ENCODE assay signal across 20 cellular contexts in genomic region chr17:7471729-7472128, GRCh38. TPM values are rescaled to one million over a fixed set of nuclear protein-coding genes. Genes with fewer than 3 reads are reported as not detected.
DNase-seq lines count a peak whose midpoint lies in the region; ATAC-seq, FAIRE-seq and TF ChIP-seq lines count a peak whose summit lies in the region.
"Had no signal": no experiment of that assay in that cellular context is flagged by ENCODE, and none has a peak within 500 bp of the region (broad histone marks: within the 10 kb centered on the region; RNA-seq: fewer than 3 reads in every experiment).

No MANE protein-coding gene starts in this region.

- H2AFZ ChIP-seq in HepG2 (ENCODE audit: low read length) (no peak overlapping the region), mesenchymal stem cell (ENCODE audit: low read depth, low read length) (no peak overlapping the region)

- H3K9me3 Mint-ChIP-seq in activated T-helper 17 cell treated with anti-CD3 and anti-CD28 coated beads, Interleukin-2, amount 50 U/mL, for 72 hours: no peaks in the 10 kb centered on the region
- no peaks in the 10 kb centered on the region for H3K9me3 Mint-ChIP-seq in WTC11

- H2BK120ac ChIP-seq in mesenchymal stem cell (ENCODE audit: low read depth, low read length): no peak overlapping the region

- H3K79me1 ChIP-seq in mesenchymal stem cell (replicated peaks; ENCODE audit: low read length, poor library complexity, severe bottlenecking): peaks cover 22% of the 10 kb centered on the region

- H3K23ac ChIP-seq in mesenchymal stem cell (ENCODE audit: low read length in 2 of 2): no peak overlapping the region

- no peak overlapping the region for H3K14ac ChIP-seq in mesenchymal stem cell (ENCODE audit: low read length in 2 of 2)

- H3K27me3 ChIP-seq in HepG2 (ENCODE audit: control insufficient read depth in 1 of 2, insufficient read depth in 2 of 2, low read length in 2 of 2): no peaks in the 10 kb centered on the region
- H3K27me3 ChIP-seq in right lobe of liver: no peaks in the 10 kb centered on the region
- H3K27me3 ChIP-seq in mesenchymal stem cell (ENCODE audit: control insufficient read depth in 1 of 2, insufficient read depth in 1 of 2, low read length in 2 of 2): no peaks in the 10 kb centered on the region
- no peaks in the 10 kb centered on the region for H3K27me3 ChIP-seq in upper lobe of right lung

- TF ChIP-seq POLR2A in HepG2 (IDR thresholded peaks at IDR 0.05; ENCODE audit: insufficient read depth in 1 of 2, low read depth in 2 of 2, low read length in 2 of 2) (no peak), right lobe of liver (IDR thresholded peaks at IDR 0.05) (no peak)

- H3K18ac ChIP-seq in mesenchymal stem cell (ENCODE audit: low read depth in 1 of 2, low read length in 2 of 2): no peak overlapping the region

- peaks cover 24% of the 10 kb centered on the region for H4K20me1 ChIP-seq in HepG2 (ENCODE audit: insufficient read depth, low read length)

- H3K27ac ChIP-seq in HepG2 (ENCODE audit: extremely low read length, insufficient read depth, low read length) (no peak overlapping the region), right lobe of liver (no peak overlapping the region), mesenchymal stem cell (ENCODE audit: low read length, poor library complexity, severe bottlenecking) (no peak overlapping the region), upper lobe of right lung (peak overlapping the region; percentile 12)

- FAIRE-seq in HepG2 (lab: Jason Lieb, UNC): no peak
- FAIRE-seq: frontal cortex, H1 had no signal

- H3K9me3 ChIP-seq in HepG2 (ENCODE audit: low read length) (no peaks in the 10 kb centered on the region), right lobe of liver (no peaks in the 10 kb centered on the region), mesenchymal stem cell (ENCODE audit: control insufficient read depth, low read length) (no peaks in the 10 kb centered on the region), upper lobe of right lung (no peaks in the 10 kb centered on the region)

- no peak overlapping the region for H2BK12ac ChIP-seq in mesenchymal stem cell (ENCODE audit: low read length in 2 of 2)

- TF ChIP-seq CTCF in HepG2 (CRISPR knock-in tag; IDR thresholded peaks at IDR 0.05): no peak
- no peak for TF ChIP-seq CTCF in right lobe of liver (IDR thresholded peaks at IDR 0.05)
- TF ChIP-seq CTCF in upper lobe of right lung (IDR thresholded peaks at IDR 0.05): no peak
- TF ChIP-seq CTCF in WTC11 (IDR thresholded peaks at IDR 0.05): no peak

- H3K27me3 Mint-ChIP-seq in activated T-helper 17 cell treated with anti-CD3 and anti-CD28 coated beads, Interleukin-2, amount 50 U/mL, for 72 hours: no peaks in the 10 kb centered on the region
- no peaks in the 10 kb centered on the region for H3K27me3 Mint-ChIP-seq in WTC11 (ENCODE audit: low read depth)

- ATAC-seq in HepG2 (no peak), right lobe of liver (no peak), upper lobe of right lung (no peak), GM21447 (IDR thresholded peaks at IDR 0.05; ENCODE audit: unreplicated experiment) (no peak), WTC11 (no peak), HG03469 (IDR thresholded peaks at IDR 0.05; ENCODE audit: unreplicated experiment) (no peak)
- ATAC-seq in activated T-helper 17 cell treated with anti-CD3 and anti-CD28 coated beads, Interleukin-2, amount 50 U/mL, for 72 hours (replicated peaks): no peak
- ATAC-seq: sciatic nerve had no signal

- DNase-seq in HepG2 (ENCODE audit: low spot score) (no peak), right lobe of liver (no peak), mesenchymal stem cell (no peak), upper lobe of right lung (no peak), WTC11 (ENCODE audit: low spot score) (no peak)
- DNase-seq: amygdala; GF-D8; NCI-H1436 treated with DMSO at 0.1 percent for 48 hours; SIG-M5; stimulated activated CD4-positive, alpha-beta T cell treated with anti-CD3 and anti-CD28 coated beads, Interleukin-2, amount 100 ng/mL, for 24 hours had no signal

- H3K9ac ChIP-seq in HepG2 (ENCODE audit: insufficient read depth, low read depth, low read length): no peak overlapping the region
- H3K9ac ChIP-seq in mesenchymal stem cell (ENCODE audit: low read length): no peak overlapping the region

- H3K36me3 Mint-ChIP-seq in activated T-helper 17 cell treated with anti-CD3 and anti-CD28 coated beads, Interleukin-2, amount 50 U/mL, for 72 hours (ENCODE audit: low read depth): peaks cover 4% of the 10 kb centered on the region
- H3K36me3 Mint-ChIP-seq in WTC11: no peaks in the 10 kb centered on the region

- H3K4me1 ChIP-seq in HepG2 (ENCODE audit: insufficient read depth, low read length) (peaks cover 59% of the 10 kb centered on the region), right lobe of liver (peaks cover 0 to 44% (median 12%) of the 10 kb centered on the region in 4 donors), mesenchymal stem cell (ENCODE audit: control insufficient read depth, insufficient read depth, low read depth, low read length) (peaks cover 18% of the 10 kb centered on the region), upper lobe of right lung (peaks cover 40% of the 10 kb centered on the region)

- H2AK5ac ChIP-seq in mesenchymal stem cell (ENCODE audit: low read length, severe bottlenecking): no peak overlapping the region

- H3K4me3 Mint-ChIP-seq in activated T-helper 17 cell treated with anti-CD3 and anti-CD28 coated beads, Interleukin-2, amount 50 U/mL, for 72 hours: no peak overlapping the region
- no peak overlapping the region for H3K4me3 Mint-ChIP-seq in WTC11

- H2BK5ac ChIP-seq in mesenchymal stem cell (ENCODE audit: low read depth, low read length, poor library complexity, severe bottlenecking): no peak overlapping the region

- H4K91ac ChIP-seq in mesenchymal stem cell (ENCODE audit: low read length): no peak overlapping the region

- TF ChIP-seq RAD21 in HepG2 (CRISPR knock-in tag; IDR thresholded peaks at IDR 0.05): no peak

- CTCF ChIA-PET in HepG2 (lab: Yijun Ruan, JAX; ENCODE audit: low intra/inter-chr PET ratio, low total read pairs) (no interaction called here), WTC11 (lab: Charles Lee) (interaction anchor here (1.4 kb wide), 1 partner anchor 30 kb away, joined by 3 read pairs; no protein-coding TSS in a partner anchor)

- no peak overlapping the region for H3K4me2 ChIP-seq in HepG2 (ENCODE audit: low read depth, low read length)
- no peak overlapping the region for H3K4me2 ChIP-seq in mesenchymal stem cell (ENCODE audit: low read length, poor library complexity, severe bottlenecking)

- H3K36me3 ChIP-seq in HepG2 (replicated peaks in 1 of 2; ENCODE audit: control insufficient read depth in 1 of 2, insufficient read depth in 2 of 2, low read length in 2 of 2) (no peaks in the 10 kb centered on the region; a peak in 1 of 5 replicates), right lobe of liver (no peaks in the 10 kb centered on the region), mesenchymal stem cell (ENCODE audit: control insufficient read depth in 1 of 2, insufficient read depth in 2 of 2, low read depth in 1 of 2, low read length in 2 of 2) (peaks cover 17 to 20% of the 10 kb centered on the region in 2 experiments), upper lobe of right lung (no peaks in the 10 kb centered on the region)

- peaks cover 15% of the 10 kb centered on the region for H3K4me1 Mint-ChIP-seq in activated T-helper 17 cell treated with anti-CD3 and anti-CD28 coated beads, Interleukin-2, amount 50 U/mL, for 72 hours
- H3K4me1 Mint-ChIP-seq in WTC11: peaks cover 10% of the 10 kb centered on the region

- H4K8ac ChIP-seq in mesenchymal stem cell (ENCODE audit: low read length): peak overlapping the region; percentile 38

- in situ Hi-C loops in HepG2 (cut with HindIII; ENCODE audit: extremely low pct_ligation_motif_present, low pct_unique_long_range_greater_than_20kb): no loop called here

- peaks cover 34% of the 10 kb centered on the region for H3K79me2 ChIP-seq in HepG2 (ENCODE audit: insufficient read depth, low read length)

- 100% methylated on average over 2 of the region's 2 CpGs for WGBS in HepG2 (ENCODE audit: low lambda C conversion rate)
- WGBS in right lobe of liver (ENCODE audit: insufficient coverage, low coverage, low lambda C conversion rate, missing lambda C conversion rate): 69% methylated on average over 2 of the region's 2 CpGs
- 97% methylated on average over 2 of the region's 2 CpGs for WGBS in mesenchymal stem cell

- TSS peak; percentile 22 for BruUV-seq in HepG2 (replicated peaks; lab: Mats Ljungman, UMichigan)

- intact Hi-C loops in HepG2 (cut with micrococcal nuclease; ENCODE audit: unreplicated experiment): no loop called here
- intact Hi-C loops in right lobe of liver (cut with DNase I): no loop called here
- intact Hi-C loops in upper lobe of right lung (cut with DNase I): no loop called here

- H3K27ac Mint-ChIP-seq in activated T-helper 17 cell treated with anti-CD3 and anti-CD28 coated beads, Interleukin-2, amount 50 U/mL, for 72 hours: peak overlapping the region; percentile 41
- H3K27ac Mint-ChIP-seq in WTC11: no peak overlapping the region

- H2BK15ac ChIP-seq in mesenchymal stem cell (ENCODE audit: low read depth, poor library complexity, severe bottlenecking): no peak overlapping the region

- H3K4me3 ChIP-seq in HepG2 (replicated peaks in 1 of 3; ENCODE audit: insufficient read depth in 1 of 3, low read depth in 2 of 3, low read length in 3 of 3): no peak overlapping the region
- H3K4me3 ChIP-seq in right lobe of liver: no peak overlapping the region
- H3K4me3 ChIP-seq in mesenchymal stem cell (ENCODE audit: insufficient read depth in 1 of 2, low read depth in 1 of 2, low read length in 2 of 2): no peak overlapping the region
- H3K4me3 ChIP-seq in upper lobe of right lung: no peak overlapping the region
- H3K4me3 ChIP-seq: lung had no signal

- no peak for TF ChIP-seq EP300 in HepG2 (IDR thresholded peaks at IDR 0.05; ENCODE audit: low read depth in 2 of 2, low read length in 2 of 2)
- TF ChIP-seq EP300 in HepG2 (CRISPR knock-in tag; IDR thresholded peaks at IDR 0.05; ENCODE audit: borderline replicate concordance): no peak

- POLR2A ChIA-PET in HepG2 (lab: Yijun Ruan, JAX): interaction anchor here (0.7 kb wide), 2 partner anchors 26 to 414 kb away, joined by 3 read pairs; no protein-coding TSS in a partner anchor
- POLR2A ChIA-PET in WTC11 (lab: Charles Lee): no interaction called here

- no peak overlapping the region for H3K4ac ChIP-seq in mesenchymal stem cell (ENCODE audit: low read depth in 1 of 2, low read length in 2 of 2)

RNA-seq across cellular contexts. Expression of gene ZBTB4, which starts 7.7 kb away (rescaled TPM):
- total RNA-seq in HepG2 (2016; rRNA removed; fragmentation: Illumina TruSeq; extraction: Trizol) (3.3 and 4.3 TPM in 2 replicates), right lobe of liver (10 to 100 TPM in 1 of 6 experiments, 1 to 10 TPM in 5; 5.7 to 10.5 (median 7.9) TPM), upper lobe of right lung (84.7 TPM), WTC11 (2021) (14.6 to 17.0 TPM (median 16.2 TPM) in 3 replicates)
- total RNA-seq in HepG2 (2016; cell fraction: cytosol; rRNA removed; fragmentation: Illumina TruSeq; extraction: Trizol; ENCODE audit: low read depth): 0.40 and 0.53 TPM in 2 replicates
- total RNA-seq in HepG2 (2016; cell fraction: insoluble cytoplasmic fraction; rRNA removed; fragmentation: Illumina TruSeq; extraction: Trizol): 3.5 and 4.2 TPM in 2 replicates
- total RNA-seq in HepG2 (2016; cell fraction: membrane; rRNA removed; fragmentation: Illumina TruSeq; extraction: Trizol): 2.0 and 2.1 TPM in 2 replicates
- total RNA-seq in HepG2 (2016; cell fraction: nucleus; rRNA removed; fragmentation: Illumina TruSeq; extraction: Trizol): 4.9 and 5.7 TPM in 2 replicates
- 7.4 and 7.9 TPM in 2 replicates for polyA plus RNA-seq in HepG2 (2011; rRNA removed)
- polyA plus RNA-seq in HepG2 (2011; cell fraction: cytosol; rRNA removed): 5.5 and 5.7 TPM in 2 replicates
- polyA plus RNA-seq in HepG2 (2011; cell fraction: nucleus; rRNA removed): 16.5 and 17.2 TPM in 2 replicates
- polyA plus RNA-seq in HepG2 (2012): 7.9 and 9.5 TPM in 2 replicates
- polyA plus RNA-seq in HepG2 (2016; cell fraction: cytosol; fragmentation: Illumina TruSeq; extraction: Trizol; ENCODE audit: low read depth): 0.25 and 0.36 TPM in 2 replicates
- 4.0 and 4.5 TPM in 2 replicates for polyA plus RNA-seq in HepG2 (2016; cell fraction: insoluble cytoplasmic fraction; fragmentation: Illumina TruSeq; extraction: Trizol; ENCODE audit: low read depth)
- 1.1 and 1.4 TPM in 2 replicates for polyA plus RNA-seq in HepG2 (2016; cell fraction: membrane; fragmentation: Illumina TruSeq; extraction: Trizol; ENCODE audit: low read depth)
- 10.4 and 11.2 TPM in 2 replicates for polyA plus RNA-seq in HepG2 (2016; cell fraction: nucleus; fragmentation: Illumina TruSeq; extraction: Trizol; ENCODE audit: insufficient read depth, low read depth)
- polyA minus RNA-seq in HepG2 (2011; rRNA and poly(A)+ RNA removed; ENCODE audit: low replicate concordance): 19.5 and 24.6 TPM in 2 replicates
- 6.2 and 7.2 TPM in 2 replicates for polyA minus RNA-seq in HepG2 (2011; cell fraction: cytosol; rRNA and poly(A)+ RNA removed)
- 12.5 and 14.9 TPM in 2 replicates for polyA minus RNA-seq in HepG2 (2011; cell fraction: nucleus; rRNA and poly(A)+ RNA removed)
- total RNA-seq in activated T-helper 17 cell treated with anti-CD3 and anti-CD28 coated beads, Interleukin-2, amount 50 U/mL, for 72 hours: 10 to 100 TPM; 18.9 to 27.5 TPM
- 38.6 TPM for polyA plus RNA-seq in mesenchymal stem cell (2013, experiment 1 of 2)
- polyA plus RNA-seq in mesenchymal stem cell (2013, experiment 2 of 2): 37.3 TPM

RNA-seq across cellular contexts. Expression of gene SLC35G6, which starts 9.5 kb away (rescaled TPM):
- 0.07 TPM in 1 of 2 replicates, not detected in the other for total RNA-seq in HepG2 (2016; rRNA removed; fragmentation: Illumina TruSeq; extraction: Trizol)
- not detected in 2 replicates for total RNA-seq in HepG2 (2016; cell fraction: cytosol; rRNA removed; fragmentation: Illumina TruSeq; extraction: Trizol; ENCODE audit: low read depth)
- not detected in 2 replicates for total RNA-seq in HepG2 (2016; cell fraction: insoluble cytoplasmic fraction; rRNA removed; fragmentation: Illumina TruSeq; extraction: Trizol)
- total RNA-seq in HepG2 (2016; cell fraction: membrane; rRNA removed; fragmentation: Illumina TruSeq; extraction: Trizol): not detected in 2 replicates
- total RNA-seq in HepG2 (2016; cell fraction: nucleus; rRNA removed; fragmentation: Illumina TruSeq; extraction: Trizol): not detected in 2 replicates
- 0.04 TPM in 1 of 2 replicates, not detected in the other for polyA plus RNA-seq in HepG2 (2011; rRNA removed)
- not detected in 2 replicates for polyA plus RNA-seq in HepG2 (2011; cell fraction: cytosol; rRNA removed)
- polyA plus RNA-seq in HepG2 (2011; cell fraction: nucleus; rRNA removed): not detected in 2 replicates
- 0.09 and 0.16 TPM in 2 replicates for polyA plus RNA-seq in HepG2 (2012)
- not detected in 2 replicates for polyA plus RNA-seq in HepG2 (2016; cell fraction: cytosol; fragmentation: Illumina TruSeq; extraction: Trizol; ENCODE audit: low read depth)
- polyA plus RNA-seq in HepG2 (2016; cell fraction: insoluble cytoplasmic fraction; fragmentation: Illumina TruSeq; extraction: Trizol; ENCODE audit: low read depth): not detected in 2 replicates
- polyA plus RNA-seq in HepG2 (2016; cell fraction: membrane; fragmentation: Illumina TruSeq; extraction: Trizol; ENCODE audit: low read depth): not detected in 2 replicates
- not detected in 2 replicates for polyA plus RNA-seq in HepG2 (2016; cell fraction: nucleus; fragmentation: Illumina TruSeq; extraction: Trizol; ENCODE audit: insufficient read depth, low read depth)
- polyA minus RNA-seq in HepG2 (2011; rRNA and poly(A)+ RNA removed; ENCODE audit: low replicate concordance): not detected in 2 replicates
- not detected in 2 replicates for polyA minus RNA-seq in HepG2 (2011; cell fraction: cytosol; rRNA and poly(A)+ RNA removed)
- not detected in 2 replicates for polyA minus RNA-seq in HepG2 (2011; cell fraction: nucleus; rRNA and poly(A)+ RNA removed)
- total RNA-seq in right lobe of liver: not detected
- total RNA-seq in activated T-helper 17 cell treated with anti-CD3 and anti-CD28 coated beads, Interleukin-2, amount 50 U/mL, for 72 hours: not detected
- polyA plus RNA-seq in mesenchymal stem cell (2013, experiment 1 of 2): not detected
- polyA plus RNA-seq in mesenchymal stem cell (2013, experiment 2 of 2): not detected
- total RNA-seq in upper lobe of right lung: not detected
- 0.16 to 0.26 TPM (median 0.18 TPM) in 3 replicates for total RNA-seq in WTC11 (2021)
- total RNA-seq: cerebellum, frontal cortex, H1, lung, sciatic nerve, temporal lobe had no signal
- polyA plus RNA-seq: lung, neural cell had no signal

RNA-seq across cellular contexts. Expression of gene POLR2A, which starts 12.4 kb away (rescaled TPM):
- total RNA-seq in HepG2 (2016; rRNA removed; fragmentation: Illumina TruSeq; extraction: Trizol) (17.8 and 63.2 TPM in 2 replicates), right lobe of liver (10 to 100 TPM; 36.1 to 49.9 (median 46.0) TPM), upper lobe of right lung (105 TPM), WTC11 (2021) (166 to 170 TPM (median 170 TPM) in 3 replicates)
- total RNA-seq in HepG2 (2016; cell fraction: cytosol; rRNA removed; fragmentation: Illumina TruSeq; extraction: Trizol; ENCODE audit: low read depth): 31.8 and 37.1 TPM in 2 replicates
- total RNA-seq in HepG2 (2016; cell fraction: insoluble cytoplasmic fraction; rRNA removed; fragmentation: Illumina TruSeq; extraction: Trizol): 16.0 and 50.4 TPM in 2 replicates
- total RNA-seq in HepG2 (2016; cell fraction: membrane; rRNA removed; fragmentation: Illumina TruSeq; extraction: Trizol): 16.5 and 17.5 TPM in 2 replicates
- total RNA-seq in HepG2 (2016; cell fraction: nucleus; rRNA removed; fragmentation: Illumina TruSeq; extraction: Trizol): 46.2 and 49.6 TPM in 2 replicates
- 17.2 and 18.3 TPM in 2 replicates for polyA plus RNA-seq in HepG2 (2011; rRNA removed)
- 4.8 and 6.3 TPM in 2 replicates for polyA plus RNA-seq in HepG2 (2011; cell fraction: cytosol; rRNA removed)
- polyA plus RNA-seq in HepG2 (2011; cell fraction: nucleus; rRNA removed): 85.5 and 109 TPM in 2 replicates
- 43.9 and 44.8 TPM in 2 replicates for polyA plus RNA-seq in HepG2 (2012)
- polyA plus RNA-seq in HepG2 (2016; cell fraction: cytosol; fragmentation: Illumina TruSeq; extraction: Trizol; ENCODE audit: low read depth): 1.2 and 1.6 TPM in 2 replicates
- 25.1 and 41.6 TPM in 2 replicates for polyA plus RNA-seq in HepG2 (2016; cell fraction: insoluble cytoplasmic fraction; fragmentation: Illumina TruSeq; extraction: Trizol; ENCODE audit: low read depth)
- 2.8 and 4.1 TPM in 2 replicates for polyA plus RNA-seq in HepG2 (2016; cell fraction: membrane; fragmentation: Illumina TruSeq; extraction: Trizol; ENCODE audit: low read depth)
- 62.8 and 68.8 TPM in 2 replicates for polyA plus RNA-seq in HepG2 (2016; cell fraction: nucleus; fragmentation: Illumina TruSeq; extraction: Trizol; ENCODE audit: insufficient read depth, low read depth)
- 200 and 209 TPM in 2 replicates for polyA minus RNA-seq in HepG2 (2011; rRNA and poly(A)+ RNA removed; ENCODE audit: low replicate concordance)
- 71.5 and 80.7 TPM in 2 replicates for polyA minus RNA-seq in HepG2 (2011; cell fraction: cytosol; rRNA and poly(A)+ RNA removed)
- 159 and 190 TPM in 2 replicates for polyA minus RNA-seq in HepG2 (2011; cell fraction: nucleus; rRNA and poly(A)+ RNA removed)
- total RNA-seq in activated T-helper 17 cell treated with anti-CD3 and anti-CD28 coated beads, Interleukin-2, amount 50 U/mL, for 72 hours: 100 to 1,000 TPM; 256 to 308 TPM
- polyA plus RNA-seq in mesenchymal stem cell (2013, experiment 1 of 2): 41.8 TPM
- 35.6 TPM for polyA plus RNA-seq in mesenchymal stem cell (2013, experiment 2 of 2)

RNA-seq across cellular contexts. Expression of gene CHRNB1, which starts 26.9 kb away (rescaled TPM):
- total RNA-seq in HepG2 (2016; rRNA removed; fragmentation: Illumina TruSeq; extraction: Trizol) (3.6 and 5.4 TPM in 2 replicates), right lobe of liver (10 to 100 TPM in 2 of 6 experiments, 1 to 10 TPM in 4; 6.0 to 12.3 (median 8.2) TPM), upper lobe of right lung (10.1 TPM), WTC11 (2021) (16.0 to 21.5 TPM (median 20.8 TPM) in 3 replicates)
- total RNA-seq in HepG2 (2016; cell fraction: cytosol; rRNA removed; fragmentation: Illumina TruSeq; extraction: Trizol; ENCODE audit: low read depth): 2.0 and 3.3 TPM in 2 replicates
- total RNA-seq in HepG2 (2016; cell fraction: insoluble cytoplasmic fraction; rRNA removed; fragmentation: Illumina TruSeq; extraction: Trizol): 3.8 and 6.3 TPM in 2 replicates
- total RNA-seq in HepG2 (2016; cell fraction: membrane; rRNA removed; fragmentation: Illumina TruSeq; extraction: Trizol): 5.4 and 5.7 TPM in 2 replicates
- total RNA-seq in HepG2 (2016; cell fraction: nucleus; rRNA removed; fragmentation: Illumina TruSeq; extraction: Trizol): 4.3 and 6.2 TPM in 2 replicates
- polyA plus RNA-seq in HepG2 (2011; rRNA removed): 33.7 and 39.6 TPM in 2 replicates
- polyA plus RNA-seq in HepG2 (2011; cell fraction: cytosol; rRNA removed): 31.4 and 33.2 TPM in 2 replicates
- polyA plus RNA-seq in HepG2 (2011; cell fraction: nucleus; rRNA removed): 39.4 and 43.0 TPM in 2 replicates
- polyA plus RNA-seq in HepG2 (2012): 19.3 and 22.8 TPM in 2 replicates
- polyA plus RNA-seq in HepG2 (2016; cell fraction: cytosol; fragmentation: Illumina TruSeq; extraction: Trizol; ENCODE audit: low read depth): 4.4 and 6.0 TPM in 2 replicates
- 10.0 and 13.6 TPM in 2 replicates for polyA plus RNA-seq in HepG2 (2016; cell fraction: insoluble cytoplasmic fraction; fragmentation: Illumina TruSeq; extraction: Trizol; ENCODE audit: low read depth)
- 9.9 and 11.0 TPM in 2 replicates for polyA plus RNA-seq in HepG2 (2016; cell fraction: membrane; fragmentation: Illumina TruSeq; extraction: Trizol; ENCODE audit: low read depth)
- 23.1 and 25.7 TPM in 2 replicates for polyA plus RNA-seq in HepG2 (2016; cell fraction: nucleus; fragmentation: Illumina TruSeq; extraction: Trizol; ENCODE audit: insufficient read depth, low read depth)
- 2.6 and 35.4 TPM in 2 replicates for polyA minus RNA-seq in HepG2 (2011; rRNA and poly(A)+ RNA removed; ENCODE audit: low replicate concordance)
- 6.4 and 7.2 TPM in 2 replicates for polyA minus RNA-seq in HepG2 (2011; cell fraction: cytosol; rRNA and poly(A)+ RNA removed)
- 9.0 and 9.9 TPM in 2 replicates for polyA minus RNA-seq in HepG2 (2011; cell fraction: nucleus; rRNA and poly(A)+ RNA removed)
- 10 to 100 TPM; 10.9 to 13.0 TPM for total RNA-seq in activated T-helper 17 cell treated with anti-CD3 and anti-CD28 coated beads, Interleukin-2, amount 50 U/mL, for 72 hours
- 7.3 TPM for polyA plus RNA-seq in mesenchymal stem cell (2013, experiment 1 of 2)
- polyA plus RNA-seq in mesenchymal stem cell (2013, experiment 2 of 2): 7.0 TPM

RNA-seq across cellular contexts. Expression of gene FGF11, which starts 32.4 kb away (rescaled TPM):
- 0.20 and 0.55 TPM in 2 replicates for total RNA-seq in HepG2 (2016; rRNA removed; fragmentation: Illumina TruSeq; extraction: Trizol)
- total RNA-seq in HepG2 (2016; cell fraction: cytosol; rRNA removed; fragmentation: Illumina TruSeq; extraction: Trizol; ENCODE audit: low read depth): 0.35 and 0.40 TPM in 2 replicates
- 0.22 and 0.37 TPM in 2 replicates for total RNA-seq in HepG2 (2016; cell fraction: insoluble cytoplasmic fraction; rRNA removed; fragmentation: Illumina TruSeq; extraction: Trizol)
- total RNA-seq in HepG2 (2016; cell fraction: membrane; rRNA removed; fragmentation: Illumina TruSeq; extraction: Trizol): 0.52 and 0.77 TPM in 2 replicates
- total RNA-seq in HepG2 (2016; cell fraction: nucleus; rRNA removed; fragmentation: Illumina TruSeq; extraction: Trizol): 0.13 and 0.53 TPM in 2 replicates
- 7.0 and 7.6 TPM in 2 replicates for polyA plus RNA-seq in HepG2 (2011; rRNA removed)
- polyA plus RNA-seq in HepG2 (2011; cell fraction: cytosol; rRNA removed): 4.4 and 5.5 TPM in 2 replicates
- polyA plus RNA-seq in HepG2 (2011; cell fraction: nucleus; rRNA removed): 11.9 and 12.6 TPM in 2 replicates
- 4.0 and 6.3 TPM in 2 replicates for polyA plus RNA-seq in HepG2 (2012)
- 0.61 and 0.87 TPM in 2 replicates for polyA plus RNA-seq in HepG2 (2016; cell fraction: cytosol; fragmentation: Illumina TruSeq; extraction: Trizol; ENCODE audit: low read depth)
- 0.62 and 1.0 TPM in 2 replicates for polyA plus RNA-seq in HepG2 (2016; cell fraction: insoluble cytoplasmic fraction; fragmentation: Illumina TruSeq; extraction: Trizol; ENCODE audit: low read depth)
- 1.2 TPM in 2 replicates for polyA plus RNA-seq in HepG2 (2016; cell fraction: membrane; fragmentation: Illumina TruSeq; extraction: Trizol; ENCODE audit: low read depth)
- polyA plus RNA-seq in HepG2 (2016; cell fraction: nucleus; fragmentation: Illumina TruSeq; extraction: Trizol; ENCODE audit: insufficient read depth, low read depth): 1.1 and 1.6 TPM in 2 replicates
- polyA minus RNA-seq in HepG2 (2011; rRNA and poly(A)+ RNA removed; ENCODE audit: low replicate concordance): 3.3 and 7.7 TPM in 2 replicates
- 2.0 and 2.3 TPM in 2 replicates for polyA minus RNA-seq in HepG2 (2011; cell fraction: cytosol; rRNA and poly(A)+ RNA removed)
- 1.1 and 1.2 TPM in 2 replicates for polyA minus RNA-seq in HepG2 (2011; cell fraction: nucleus; rRNA and poly(A)+ RNA removed)
- under 1 TPM in 5 of 6 experiments, not detected in 1; 0.37 to 0.84 (median 0.68) TPM for total RNA-seq in right lobe of liver
- 10 to 100 TPM in 1 of 2 donors, 1 to 10 TPM in 1; 4.4 to 16.9 TPM for total RNA-seq in activated T-helper 17 cell treated with anti-CD3 and anti-CD28 coated beads, Interleukin-2, amount 50 U/mL, for 72 hours
- polyA plus RNA-seq in mesenchymal stem cell (2013, experiment 1 of 2): 0.70 TPM
- 0.82 TPM for polyA plus RNA-seq in mesenchymal stem cell (2013, experiment 2 of 2)
- total RNA-seq in upper lobe of right lung: 1.1 TPM
- 19.8 to 29.1 TPM (median 28.0 TPM) in 3 replicates for total RNA-seq in WTC11 (2021)
